ENCODE assay signal across 8 cellular contexts in genomic region chr12:56987551-56988053, GRCh38. TPM values are rescaled to one million over a fixed set of nuclear protein-coding genes. Genes with fewer than 3 reads are reported as not detected.
DNase-seq lines count a peak whose midpoint lies in the region; ATAC-seq, FAIRE-seq and TF ChIP-seq lines count a peak whose summit lies in the region.

No MANE protein-coding gene starts in this region.

- CTCF ChIA-PET in A549 (lab: Yijun Ruan, JAX), result interaction anchor here (0.6 to 5.0 kb wide), 59 partner anchors 9 to 443 kb away, joined by 3 to 119 read pairs (median 4); partner anchors contain the start of genes HSD17B6, NACA, PRIM1 and SDR9C7
- CTCF ChIA-PET in SK-N-SH (lab: Yijun Ruan, JAX), result interaction anchor here (0.6 to 4.2 kb wide), 31 partner anchors 8 to 705 kb away, joined by 3 to 69 read pairs (median 4); partner anchors contain the start of genes HSD17B6, PRIM1 and ZBTB39

- H3K4me2 ChIP-seq in A549 (no peak overlapping the region), SK-N-SH (no peak overlapping the region), osteoblast (ENCODE audit: insufficient read depth, low read length) (no peak overlapping the region)

- peaks cover 13% of the 10 kb centered on the region; the same call in 2 of the 3 replicates for H3K4me1 ChIP-seq in A549
- peaks cover 0 to 2% of the 10 kb centered on the region in 2 experiments; a peak in 2 of 4 replicates for H3K4me1 ChIP-seq in SK-N-SH (ENCODE audit: control insufficient read depth in 1 of 2, insufficient read depth in 2 of 2, low read depth in 1 of 2, low read length in 1 of 2)
- no peaks in the 10 kb centered on the region for H3K4me1 ChIP-seq in osteoblast (ENCODE audit: insufficient read depth, low read length)
- peaks cover 0 to 22% of the 10 kb centered on the region in 2 donors for H3K4me1 ChIP-seq in thyroid gland

- TF ChIP-seq CTCF in A549 (IDR thresholded peaks at IDR 0.05) (peak; percentile 91), SK-N-SH (IDR thresholded peaks at IDR 0.05) (peak; percentile 87), osteoblast (IDR thresholded peaks at IDR 0.05; ENCODE audit: extremely low read depth, low read depth, low read length) (peak; percentile 95), thyroid gland (IDR thresholded peaks at IDR 0.05) (peak; percentile 91 to 97 (median 92))

- no peaks in the 10 kb centered on the region for H3K9me2 ChIP-seq in SK-N-SH

- no peak overlapping the region for H3K9ac ChIP-seq in SK-N-SH

- no peaks in the 10 kb centered on the region for H3K9me3 ChIP-seq in A549
- no peaks in the 10 kb centered on the region for H3K9me3 ChIP-seq in SK-N-SH
- no peaks in the 10 kb centered on the region for H3K9me3 ChIP-seq in osteoblast (ENCODE audit: low read depth, low read length)
- no peaks in the 10 kb centered on the region for H3K9me3 ChIP-seq in thyroid gland

- intact Hi-C loops in thyroid gland (cut with DNase I), result loop anchor here (5.0 to 10.0 kb wide), 2 partner anchors 143 to 230 kb away; no protein-coding TSS in a partner anchor

- H4K20me1 ChIP-seq in SK-N-SH (ENCODE audit: insufficient read depth) (no peaks in the 10 kb centered on the region), osteoblast (ENCODE audit: insufficient read depth, low read length) (no peaks in the 10 kb centered on the region)

- no peak for TF ChIP-seq EP300 in A549 (IDR thresholded peaks at IDR 0.05)
- TF ChIP-seq EP300 in SK-N-SH (IDR thresholded peaks at IDR 0.05; ENCODE audit: borderline replicate concordance in 1 of 2, low read depth in 1 of 2, low read length in 1 of 2), result no peak

- WGBS in A549 (ENCODE audit: missing lambda C conversion rate), result 20% methylated on average over 11 of the region's 11 CpGs
- WGBS in SK-N-SH (ENCODE audit: low lambda C conversion rate), result 33% methylated on average over 7 of the region's 11 CpGs
- WGBS in thyroid gland, 2 donors, result 23 to 27% methylated on average over 11 of the region's 11 CpGs

- TF ChIP-seq RAD21 in A549 (conservative IDR thresholded peaks at IDR 0.05 in 1 of 2, IDR thresholded peaks at IDR 0.05 in 1 of 2) (peak; percentile 98 to 99), SK-N-SH (IDR thresholded peaks at IDR 0.05; ENCODE audit: low read length) (peak; percentile 89)

- H3K27me3 ChIP-seq in SK-N-SH (ENCODE audit: insufficient read depth) (no peaks in the 10 kb centered on the region), osteoblast (ENCODE audit: insufficient read depth, low read length) (peaks cover 11% of the 10 kb centered on the region), thyroid gland (no peaks in the 10 kb centered on the region)

- no peak for TF ChIP-seq POLR2A in A549 (IDR thresholded peaks at IDR 0.05; ENCODE audit: low read length)
- no peak for TF ChIP-seq POLR2A in thyroid gland (IDR thresholded peaks at IDR 0.05)

- no peaks in the 10 kb centered on the region for H3K79me2 ChIP-seq in SK-N-SH (ENCODE audit: insufficient read depth)
- no peaks in the 10 kb centered on the region for H3K79me2 ChIP-seq in osteoblast (ENCODE audit: insufficient read depth, low read length)

- H3K36me3 ChIP-seq in SK-N-SH (replicated peaks in 1 of 2; ENCODE audit: control insufficient read depth in 1 of 2, insufficient read depth in 2 of 2, low read length in 1 of 2) (no peaks in the 10 kb centered on the region), osteoblast (ENCODE audit: insufficient read depth, low read length) (no peaks in the 10 kb centered on the region), thyroid gland (no peaks in the 10 kb centered on the region)

- H3K4me3 ChIP-seq in A549 (no peak overlapping the region), SK-N-SH (ENCODE audit: low read depth in 2 of 2, low read length in 1 of 2) (peak overlapping the region in 1 of 2 experiments; percentile 4; a peak in 1 of 4 replicates), osteoblast (ENCODE audit: insufficient read depth, low read length) (no peak overlapping the region), thyroid gland (replicated peaks in 1 of 3) (no peak overlapping the region)

- peak overlapping the region; percentile 22 to 34; a peak in 2 of 6 replicates for H3K27ac ChIP-seq in A549
- no peak overlapping the region for H3K27ac ChIP-seq in SK-N-SH (ENCODE audit: low read depth in 2 of 2, low read length in 1 of 2)
- H3K27ac ChIP-seq in osteoblast (ENCODE audit: low read depth, low read length), result no peak overlapping the region
- no peak overlapping the region for H3K27ac ChIP-seq in thyroid gland

- peak; percentile 80 to 82 for DNase-seq in A549 (ENCODE audit: low read depth in 1 of 2, low spot score in 1 of 2)
- DNase-seq in NCI-H1092 (lab: John Stamatoyannopoulos, UW), result peak; percentile 19
- DNase-seq in SK-N-SH, result peak; percentile 84
- peak; percentile 62 for DNase-seq in activated gamma-delta T cell treated with anti-CD3 and anti-CD28 coated beads, Interleukin-2, amount 50 U/mL, for 16 hours (ENCODE audit: low read depth)
- peak; percentile 78 for DNase-seq in globus pallidus (ENCODE audit: low spot score)
- peak; percentile 92 for DNase-seq in osteoblast (ENCODE audit: insufficient read length, low spot score, missing footprints)
- DNase-seq in thyroid gland, result peak; percentile 76 to 84

- peak; percentile 74 to 84 for ATAC-seq in A549
- ATAC-seq in GM18907 (IDR thresholded peaks at IDR 0.05; ENCODE audit: unreplicated experiment), result peak; percentile 62

- no peak for FAIRE-seq in A549 (lab: Jason Lieb, UNC)

- H2AFZ ChIP-seq in SK-N-SH (ENCODE audit: low read depth) (no peak overlapping the region), osteoblast (ENCODE audit: low read length) (no peak overlapping the region)

- H3F3A ChIP-seq in SK-N-SH (replicated peaks; ENCODE audit: insufficient read depth), result no peaks in the 10 kb centered on the region

- POLR2A ChIA-PET in A549 (lab: Yijun Ruan, JAX) (interaction anchor here (0.6 to 1.2 kb wide), 2 partner anchors 254 to 299 kb away, joined by 3 to 6 read pairs; partner anchors contain the start of gene PTGES3), SK-N-SH (lab: Yijun Ruan, JAX) (interaction anchor here (1.2 to 1.4 kb wide), 2 partner anchors 10 to 29 kb away, joined by 3 read pairs; no protein-coding TSS in a partner anchor)

TF ChIP-seq in A549, 52 proteins besides CTCF, POLR2A, EP300 and RAD21 (continues in another document):
- TF ChIP-seq HOXA7 (CRISPR knock-in tag; IDR thresholded peaks at IDR 0.05) (no peak), SMC3 (IDR thresholded peaks at IDR 0.05) (peak; percentile 98), GATA3 (IDR thresholded peaks at IDR 0.05; ENCODE audit: borderline replicate concordance) (no peak)

TF ChIP-seq in SK-N-SH, 30 proteins besides CTCF, POLR2A, EP300 and RAD21:
- TF ChIP-seq TCF12 (IDR thresholded peaks at IDR 0.05) (no peak), CHD2 (IDR thresholded peaks at IDR 0.05; ENCODE audit: low read length, partially characterized antibody) (no peak), GABPA (IDR thresholded peaks at IDR 0.05; ENCODE audit: low read depth) (0 out of 2 replicates have a peak, but pooled peaks have one; percentile 24), SMC3 (IDR thresholded peaks at IDR 0.05; ENCODE audit: low read depth, low read length) (peak; percentile 95), NFIC (IDR thresholded peaks at IDR 0.05; ENCODE audit: borderline replicate concordance) (no peak), RCOR1 (IDR thresholded peaks at IDR 0.05; ENCODE audit: low read length) (no peak)

RNA-seq across cellular contexts. Expression of gene ZBTB39, which starts 18.7 kb away (rescaled TPM):
- polyA plus RNA-seq in A549 (2011; rRNA removed), result 9.5 and 9.8 TPM in 2 replicates
- polyA plus RNA-seq in A549 (2012; cell fraction: cytosol; rRNA removed), result 4.6 and 5.2 TPM in 2 replicates
- polyA plus RNA-seq in A549 (2012; cell fraction: nucleus; rRNA removed), result 4.3 and 5.4 TPM in 2 replicates
- polyA plus RNA-seq in A549 (2017; fragmentation: RNase III; extraction: RNeasy Plus Mini Kit Qiagen cat#74134 plus additional on column Dnase treatment), result 4.3 to 4.7 TPM (median 4.5 TPM) in 3 replicates
- 17.6 and 21.0 TPM in 2 replicates for polyA minus RNA-seq in A549 (2011; rRNA and poly(A)+ RNA removed)
- polyA plus RNA-seq in SK-N-SH (2012; rRNA removed), result 3.7 and 4.8 TPM in 2 replicates
- polyA plus RNA-seq in SK-N-SH (2012; cell fraction: cytosol; rRNA removed), result 3.3 and 3.8 TPM in 2 replicates
- 4.0 and 4.7 TPM in 2 replicates for polyA plus RNA-seq in SK-N-SH (2012; cell fraction: nucleus; rRNA removed)
- 4.4 and 4.7 TPM in 2 replicates for total RNA-seq in osteoblast
- 1 to 10 TPM; 4.5 to 8.5 (median 7.4) TPM for total RNA-seq in thyroid gland

RNA-seq across cellular contexts. Expression of gene TAC3, which starts 28.7 kb away (rescaled TPM):
- polyA plus RNA-seq in A549 (2011; rRNA removed), result 0.16 and 0.26 TPM in 2 replicates
- polyA plus RNA-seq in A549 (2012; cell fraction: cytosol; rRNA removed), result 0.05 TPM in 1 of 2 replicates, not detected in the other
- polyA plus RNA-seq in A549 (2012; cell fraction: nucleus; rRNA removed), result 0.34 and 0.76 TPM in 2 replicates
- polyA plus RNA-seq in A549 (2017; fragmentation: RNase III; extraction: RNeasy Plus Mini Kit Qiagen cat#74134 plus additional on column Dnase treatment), result not detected in 3 replicates
- 0.66 TPM in 1 of 2 replicates, not detected in the other for polyA minus RNA-seq in A549 (2011; rRNA and poly(A)+ RNA removed)
- polyA plus RNA-seq in SK-N-SH (2012; rRNA removed), result not detected in 2 replicates
- 0.04 and 0.08 TPM in 2 replicates for polyA plus RNA-seq in SK-N-SH (2012; cell fraction: cytosol; rRNA removed)
- 0.11 TPM in 1 of 2 replicates, not detected in the other for polyA plus RNA-seq in SK-N-SH (2012; cell fraction: nucleus; rRNA removed)
- not detected in 2 replicates for total RNA-seq in osteoblast
- not detected for total RNA-seq in thyroid gland

RNA-seq across cellular contexts. Expression of gene RDH16, which starts 30.2 kb away (rescaled TPM):
- 0.21 and 0.22 TPM in 2 replicates for polyA plus RNA-seq in A549 (2011; rRNA removed)
- 0.05 and 0.07 TPM in 2 replicates for polyA plus RNA-seq in A549 (2012; cell fraction: cytosol; rRNA removed)
- polyA plus RNA-seq in A549 (2012; cell fraction: nucleus; rRNA removed), result 0.43 and 0.59 TPM in 2 replicates
- polyA plus RNA-seq in A549 (2017; fragmentation: RNase III; extraction: RNeasy Plus Mini Kit Qiagen cat#74134 plus additional on column Dnase treatment), result 0.06 to 0.09 TPM (median 0.08 TPM) in 3 replicates
- polyA minus RNA-seq in A549 (2011; rRNA and poly(A)+ RNA removed), result 0.29 TPM in 1 of 2 replicates, not detected in the other
- polyA plus RNA-seq in SK-N-SH (2012; rRNA removed), result 0.12 and 0.18 TPM in 2 replicates
- polyA plus RNA-seq in SK-N-SH (2012; cell fraction: cytosol; rRNA removed), result 0.03 TPM in 2 replicates
- 0.83 and 1.0 TPM in 2 replicates for polyA plus RNA-seq in SK-N-SH (2012; cell fraction: nucleus; rRNA removed)
- under 0.01 TPM in 2 replicates for total RNA-seq in osteoblast
- 1 to 10 TPM in 1 of 4 donors, under 1 TPM in 1, not detected in 2; 0.22 to 1.3 TPM for total RNA-seq in thyroid gland

RNA-seq across cellular contexts. Expression of gene SDR9C7, which starts 53.4 kb away (rescaled TPM):
- 0.13 TPM in 1 of 2 replicates, not detected in the other for polyA plus RNA-seq in A549 (2011; rRNA removed)
- polyA plus RNA-seq in A549 (2012; cell fraction: cytosol; rRNA removed), result 0.03 and 0.05 TPM in 2 replicates
- polyA plus RNA-seq in A549 (2012; cell fraction: nucleus; rRNA removed), result 0.05 and 0.06 TPM in 2 replicates
- 0.05 TPM in 1 of 3 replicates, not detected in the others for polyA plus RNA-seq in A549 (2017; fragmentation: RNase III; extraction: RNeasy Plus Mini Kit Qiagen cat#74134 plus additional on column Dnase treatment)
- not detected in 2 replicates for polyA minus RNA-seq in A549 (2011; rRNA and poly(A)+ RNA removed)
- not detected in 2 replicates for polyA plus RNA-seq in SK-N-SH (2012; rRNA removed)
- not detected in 2 replicates for polyA plus RNA-seq in SK-N-SH (2012; cell fraction: cytosol; rRNA removed)
- 0.05 and 0.06 TPM in 2 replicates for polyA plus RNA-seq in SK-N-SH (2012; cell fraction: nucleus; rRNA removed)
- total RNA-seq in osteoblast, result not detected in 2 replicates
- not detected for total RNA-seq in thyroid gland

Comparison
In these comparisons a context has a peak if more than half of its experiments do, and no peak if none do; other contexts are left out.
1. DNase-seq: peak in every context shown above with its lines; median percentile 92 in osteoblast; 84 in SK-N-SH; 81 in A549; 80 in thyroid gland; 78 in globus pallidus; 62 in activated gamma-delta T cell treated with anti-CD3 and anti-CD28 coated beads, Interleukin-2, amount 50 U/mL, for 16 hours; 19 in NCI-H1092.
2. H3K27ac ChIP-seq: peak in A549 (2 of 2); none in SK-N-SH (0 of 2), osteoblast (single experiment) and thyroid gland (0 of 3).
3. Of the 12 proteins assayed by ChIP-seq in both A549 and SK-N-SH: peak only in A549: none; only in SK-N-SH: none; in both: CTCF, RAD21 and SMC3; in neither: 9.
4. Peak in every context shown above with its lines, with median percentiles within 50 percentile points of each other: CTCF ChIP-seq.